Comparison of ENCODE assay signal across 9 cellular contexts in the genomic region with DNA sequence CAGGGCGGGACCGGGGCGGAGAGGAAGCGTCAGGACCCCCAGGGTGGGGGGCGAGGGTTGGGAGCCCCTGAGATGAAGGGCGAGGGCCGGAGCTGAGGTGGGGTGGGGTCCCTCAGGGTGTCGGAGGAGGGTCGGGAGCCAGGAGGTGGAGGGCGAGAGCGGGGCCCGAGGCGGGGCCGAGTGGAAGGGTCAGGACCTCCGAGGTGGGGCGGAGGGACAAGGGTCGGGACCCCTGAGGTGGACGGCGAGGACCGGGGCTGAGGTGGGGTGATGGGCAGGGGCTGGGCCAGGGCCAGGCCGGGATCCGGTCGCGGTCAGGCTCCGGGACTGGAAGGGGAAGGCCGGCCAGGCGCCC. TPM values are rescaled to one million over a fixed set of nuclear protein-coding genes. Genes with fewer than 3 reads are reported as not detected.
A peak's percentile ranks its signal among the peaks of the same experiment; 100 is the strongest.
DNase-seq lines count a peak whose midpoint lies in the region; ATAC-seq and TF ChIP-seq lines count a peak whose summit lies in the region.
"Had no signal": no experiment of that assay in that cellular context is flagged by ENCODE, and none has a peak within 500 bp of the region (broad histone marks: within the 10 kb centered on the region; RNA-seq: fewer than 3 reads in every experiment).

No MANE protein-coding gene starts in this region.

- H3K27me3 Mint-ChIP-seq in GM23338 (ENCODE audit: insufficient read depth, low read depth, poor library complexity) (peaks cover 29% of the 10 kb centered on the region), T-helper 17 cell (peaks cover 5% of the 10 kb centered on the region)

- H3K9me3 Mint-ChIP-seq in GM23338, result peaks cover 12% of the 10 kb centered on the region; the same call in 2 of the 3 replicates

- no peaks in the 10 kb centered on the region for H3F3A ChIP-seq in GM23338 (replicated peaks; ENCODE audit: low read depth)

- no peak overlapping the region for H3K9ac ChIP-seq in skeletal muscle satellite cell (ENCODE audit: low read depth, low read length)

- H3K27ac ChIP-seq in GM23338 (ENCODE audit: low read depth) (no peak overlapping the region), left ventricle myocardium inferior (replicated peaks) (no peak overlapping the region)

- H3K4me1 Mint-ChIP-seq in GM23338 (peaks cover 4% of the 10 kb centered on the region; the same call in 2 of the 3 replicates), T-helper 17 cell (peaks cover 9% of the 10 kb centered on the region)

- peak overlapping the region; percentile 99 for H2AFZ ChIP-seq in GM23338

- H3K4me1 ChIP-seq in GM23338 (ENCODE audit: insufficient read depth), result no peaks in the 10 kb centered on the region
- H3K4me1 ChIP-seq in left ventricle myocardium inferior, result peaks cover 14% of the 10 kb centered on the region
- H3K4me1 ChIP-seq in skeletal muscle satellite cell (ENCODE audit: control insufficient read depth, insufficient read depth, low read length), result peaks cover 9% of the 10 kb centered on the region

- no peak overlapping the region; the same call in 2 of the 3 replicates for H3K4me3 Mint-ChIP-seq in GM23338
- H3K4me3 Mint-ChIP-seq in T-helper 17 cell, result peak overlapping the region; percentile 65

- H3K9me2 ChIP-seq in GM23338 (ENCODE audit: insufficient read depth), result no peaks in the 10 kb centered on the region

- ATAC-seq in GM23338 (no peak), T-helper 17 cell (no peak), GM18867 (IDR thresholded peaks at IDR 0.05; ENCODE audit: unreplicated experiment) (no peak), HG03045 (IDR thresholded peaks at IDR 0.05; ENCODE audit: unreplicated experiment) (no peak)

- DNase-seq in GM23338 (ENCODE audit: low spot score) (no peak), T-helper 17 cell (no peak), left ventricle myocardium inferior (no peak), iPS-NIHi11 (ENCODE audit: low spot score) (no peak), NCI-H82 (lab: John Stamatoyannopoulos, UW) (no peak)

- TF ChIP-seq CTCF in GM23338 (conservative IDR thresholded peaks at IDR 0.05; ENCODE audit: low read depth in 2 of 2) (no peak), left ventricle myocardium inferior (IDR thresholded peaks at IDR 0.05; ENCODE audit: borderline replicate concordance) (no peak)

- intact Hi-C loops in left ventricle myocardium inferior (cut with micrococcal nuclease), result no loop called here

- H3K4me3 ChIP-seq in GM23338, result no peak overlapping the region
- peak overlapping the region; percentile 69 for H3K4me3 ChIP-seq in left ventricle myocardium inferior
- peak overlapping the region; percentile 63 for H3K4me3 ChIP-seq in skeletal muscle satellite cell (ENCODE audit: low read length)

- H4K20me1 ChIP-seq in GM23338 (replicated peaks; ENCODE audit: insufficient read depth), result no peaks in the 10 kb centered on the region

- H3K27ac Mint-ChIP-seq in GM23338 (no peak overlapping the region), T-helper 17 cell (no peak overlapping the region)

- no peak overlapping the region; the same call in 1 of the 2 replicates for H3K4me2 ChIP-seq in GM23338
- H3K4me2 ChIP-seq in skeletal muscle satellite cell (ENCODE audit: low read length), result peak overlapping the region; percentile 83

- H3K9me3 ChIP-seq in T-helper 17 cell (ENCODE audit: control insufficient read depth, low read length, poor library complexity, severe bottlenecking) (no peaks in the 10 kb centered on the region), left ventricle myocardium inferior (replicated peaks) (no peaks in the 10 kb centered on the region), skeletal muscle satellite cell (replicated peaks; ENCODE audit: low read length) (no peaks in the 10 kb centered on the region)

- H3K27me3 ChIP-seq in GM23338 (ENCODE audit: insufficient read depth) (peaks cover 29% of the 10 kb centered on the region), left ventricle myocardium inferior (ENCODE audit: low read depth) (no peaks in the 10 kb centered on the region), skeletal muscle satellite cell (ENCODE audit: control insufficient read depth, insufficient read depth, low read length) (peaks cover 5% of the 10 kb centered on the region)

- no peaks in the 10 kb centered on the region for H3K36me3 ChIP-seq in GM23338 (ENCODE audit: insufficient read depth)
- no peaks in the 10 kb centered on the region for H3K36me3 ChIP-seq in left ventricle myocardium inferior
- H3K36me3 ChIP-seq in skeletal muscle satellite cell (ENCODE audit: insufficient read depth, low read length), result no peaks in the 10 kb centered on the region

- H3K79me2 ChIP-seq in GM23338 (replicated peaks; ENCODE audit: insufficient read depth), result no peaks in the 10 kb centered on the region

- peaks cover 3% of the 10 kb centered on the region; the same call in 1 of the 3 replicates for H3K36me3 Mint-ChIP-seq in GM23338 (ENCODE audit: low read depth)
- no peaks in the 10 kb centered on the region for H3K36me3 Mint-ChIP-seq in T-helper 17 cell (ENCODE audit: low read depth)

TF ChIP-seq in GM23338, 12 proteins besides CTCF, POLR2A, EP300 and RAD21:
- TF ChIP-seq JUNB (IDR thresholded peaks at IDR 0.05; ENCODE audit: unreplicated experiment) (no peak), EZH2phosphoT487 (IDR thresholded peaks at IDR 0.05; ENCODE audit: unreplicated experiment) (no peak), NANOG (IDR thresholded peaks at IDR 0.05; ENCODE audit: borderline replicate concordance) (no peak), ZNF114 (CRISPR knock-in tag; IDR thresholded peaks at IDR 0.05) (no peak), EZH2 (IDR thresholded peaks at IDR 0.05; ENCODE audit: low read depth, unreplicated experiment) (no peak)
TF ChIP-seq in GM23338: peak in this region for 0.

RNA-seq across cellular contexts. Expression of a gene that starts 0.4 kb away (rescaled TPM):
- total RNA-seq in GM23338 (2014; rRNA removed; shearing (Covaris generic)), result not detected in 2 replicates
- polyA plus RNA-seq in GM23338 (2016; fragmentation: Nextera tagmentation; extraction: Ambion mirVana), result 0.10 and 0.16 TPM in 2 replicates
- total RNA-seq in T-helper 17 cell (under 1 TPM in 1 of 2 donors, not detected in 1; 0.17 TPM), left ventricle myocardium inferior (not detected)
- not detected in 2 replicates for total RNA-seq in skeletal muscle satellite cell (2012; rRNA removed)
- total RNA-seq: G401 had no signal

RNA-seq across cellular contexts. Expression of a gene that starts 0.5 kb away (rescaled TPM):
- total RNA-seq in GM23338 (2014; rRNA removed; shearing (Covaris generic)), result 2.2 TPM in 2 replicates
- polyA plus RNA-seq in GM23338 (2016; fragmentation: Nextera tagmentation; extraction: Ambion mirVana), result 1.8 and 2.8 TPM in 2 replicates
- total RNA-seq in T-helper 17 cell (1 to 10 TPM; 1.6 to 2.4 TPM), left ventricle myocardium inferior (not detected)
- total RNA-seq in skeletal muscle satellite cell (2012; rRNA removed), result 0.22 TPM in 1 of 2 replicates, not detected in the other
